ENCODE assay signal across 1 cellular context in the genomic region with DNA sequence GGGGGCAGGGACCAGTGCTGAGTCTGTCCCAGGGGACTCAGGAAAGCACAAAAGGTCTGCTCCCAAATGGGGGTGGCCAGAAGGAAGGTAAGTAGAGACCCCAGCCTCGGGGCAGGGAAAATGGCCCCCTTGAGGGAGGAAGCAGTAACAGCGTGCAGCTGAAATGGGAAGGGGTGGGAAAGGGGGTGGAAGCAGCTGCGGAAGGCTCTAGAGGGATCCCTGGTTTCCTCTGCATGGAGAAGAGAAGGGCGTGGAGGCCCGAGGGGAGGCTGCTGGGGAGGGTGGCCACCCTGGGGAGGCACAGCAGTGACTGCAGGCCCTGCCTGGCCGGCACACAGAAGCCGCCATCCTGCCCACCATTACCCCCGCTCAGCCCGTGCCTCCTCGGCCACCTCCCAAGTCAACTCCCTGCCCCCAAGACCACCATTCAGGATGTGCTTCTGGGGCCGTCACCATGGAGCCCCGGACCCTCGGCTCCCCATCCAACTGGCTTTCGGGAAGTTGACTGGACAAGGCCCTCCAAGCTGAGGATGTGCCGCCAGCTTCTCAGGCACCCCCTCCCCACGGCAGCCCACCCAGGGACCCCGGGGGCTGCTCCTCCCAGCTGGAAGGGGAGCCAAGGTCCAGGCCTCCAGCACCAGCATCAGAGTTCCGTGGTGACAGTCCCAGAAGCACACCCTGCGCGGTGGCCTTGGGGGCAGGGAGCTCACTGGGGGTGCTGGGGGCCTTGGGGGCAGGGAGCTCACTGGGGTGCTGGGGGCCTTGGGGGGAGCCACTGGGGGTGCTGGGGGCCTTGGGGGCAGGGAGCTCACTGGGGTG.
TF ChIP-seq lines count a peak whose summit lies in the region.

No MANE protein-coding gene starts in this region.

TF ChIP-seq in H1, 55 proteins besides CTCF, POLR2A, EP300 and RAD21:
- TF ChIP-seq RXRA (IDR thresholded peaks at IDR 0.05; ENCODE audit: insufficient read depth, low read depth, low read length) (no peak), RNF2 (IDR thresholded peaks at IDR 0.05; ENCODE audit: borderline replicate concordance, low read depth, low read length, missing control alignments, poor library complexity, severe bottlenecking) (no peak), ZNF274 (IDR thresholded peaks at IDR 0.05; ENCODE audit: borderline replicate concordance, extremely low read depth, low read length) (no peak), MAFK (IDR thresholded peaks at IDR 0.05; ENCODE audit: low read depth, low read length) (no peak), SUZ12 (IDR thresholded peaks at IDR 0.05; ENCODE audit: low read length) (no peak), BACH1 (IDR thresholded peaks at IDR 0.05; ENCODE audit: low read length) (no peak), SRF (IDR thresholded peaks at IDR 0.05; ENCODE audit: low read depth, low read length) (no peak), KDM5A (IDR thresholded peaks at IDR 0.05; ENCODE audit: low read length) (no peak), SIX5 (IDR thresholded peaks at IDR 0.05; ENCODE audit: low read depth, low read length) (no peak), CTBP2 (IDR thresholded peaks at IDR 0.05; ENCODE audit: borderline replicate concordance, insufficient read depth, insufficient read length, low read length) (no peak), RBBP5 (IDR thresholded peaks at IDR 0.05; ENCODE audit: borderline replicate concordance, low read depth, low read length) (no peak), TAF1 (IDR thresholded peaks at IDR 0.05; ENCODE audit: low read depth, low read length) (no peak), PHF8 (conservative IDR thresholded peaks at IDR 0.05; ENCODE audit: low read depth, low read length) (no peak), CEBPB (IDR thresholded peaks at IDR 0.05; ENCODE audit: low read depth, low read length) (no peak), TCF12 (IDR thresholded peaks at IDR 0.05; ENCODE audit: low read depth, low read length) (no peak)
- TF ChIP-seq, protein P1, sequence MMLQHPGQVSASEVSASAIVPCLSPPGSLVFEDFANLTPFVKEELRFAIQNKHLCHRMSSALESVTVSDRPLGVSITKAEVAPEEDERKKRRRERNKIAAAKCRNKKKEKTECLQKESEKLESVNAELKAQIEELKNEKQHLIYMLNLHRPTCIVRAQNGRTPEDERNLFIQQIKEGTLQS (IDR thresholded peaks at IDR 0.05; ENCODE audit: insufficient read depth, low read depth, low read length) = no peak
